ENCODE assay signal across 10 cellular contexts in genomic region chr21:33644383-33645074, GRCh38. TPM values are rescaled to one million over a fixed set of nuclear protein-coding genes. Genes with fewer than 3 reads are reported as not detected.
DNase-seq lines count a peak whose midpoint lies in the region; ATAC-seq, FAIRE-seq and TF ChIP-seq lines count a peak whose summit lies in the region.
"Had no signal": no experiment of that assay in that cellular context is flagged by ENCODE, and none has a peak within 500 bp of the region (broad histone marks: within the 10 kb centered on the region; RNA-seq: fewer than 3 reads in every experiment).

No MANE protein-coding gene starts in this region.

- ATAC-seq in pancreas = no peak

- no peak for FAIRE-seq in pancreas (lab: Jason Lieb, UNC)

- peak overlapping the region; percentile 88 for H3K4me3 Mint-ChIP-seq in nephron progenitor cell
- H3K4me3 Mint-ChIP-seq in activated naive CD4-positive, alpha-beta T cell treated with anti-CD3 and anti-CD28 coated beads, Interleukin-2, amount 10 ng/mL, durations not matched to agents 7 days and 5 days = no peak overlapping the region

- H3K27me3 Mint-ChIP-seq in nephron progenitor cell (ENCODE audit: low read depth, poor library complexity) = no peaks in the 10 kb centered on the region
- peaks cover 48% of the 10 kb centered on the region for H3K27me3 Mint-ChIP-seq in activated naive CD4-positive, alpha-beta T cell treated with anti-CD3 and anti-CD28 coated beads, Interleukin-2, amount 10 ng/mL, durations not matched to agents 7 days and 5 days

- TF ChIP-seq CTCF in epithelial cell of esophagus (IDR thresholded peaks at IDR 0.05; ENCODE audit: insufficient read depth, low read depth, low read length, missing control alignments) (no peak), nephron progenitor cell (IDR thresholded peaks at IDR 0.05) (no peak), pancreas (IDR thresholded peaks at IDR 0.05) (no peak)

- H3K4me3 ChIP-seq in epithelial cell of esophagus (ENCODE audit: low read length) (no peak overlapping the region), pancreas (peak overlapping the region in 2 of 4 donors; percentile 87 to 90)

- H3K9me3 Mint-ChIP-seq in nephron progenitor cell = peaks cover 6% of the 10 kb centered on the region
- no peaks in the 10 kb centered on the region for H3K9me3 Mint-ChIP-seq in activated naive CD4-positive, alpha-beta T cell treated with anti-CD3 and anti-CD28 coated beads, Interleukin-2, amount 10 ng/mL, durations not matched to agents 7 days and 5 days

- peak overlapping the region in 1 of 4 donors; percentile 41 for H3K27ac ChIP-seq in pancreas

- peaks cover 35% of the 10 kb centered on the region for H3K4me1 Mint-ChIP-seq in nephron progenitor cell
- H3K4me1 Mint-ChIP-seq in activated naive CD4-positive, alpha-beta T cell treated with anti-CD3 and anti-CD28 coated beads, Interleukin-2, amount 10 ng/mL, durations not matched to agents 7 days and 5 days = peaks cover 23% of the 10 kb centered on the region

- H3K27ac Mint-ChIP-seq in nephron progenitor cell = no peak overlapping the region
- H3K27ac Mint-ChIP-seq in activated naive CD4-positive, alpha-beta T cell treated with anti-CD3 and anti-CD28 coated beads, Interleukin-2, amount 10 ng/mL, durations not matched to agents 7 days and 5 days = no peak overlapping the region

- CTCF ChIA-PET in activated naive CD4-positive, alpha-beta T cell treated with anti-CD3 and anti-CD28 coated beads, Interleukin-2, amount 10 ng/mL, durations not matched to agents 7 days and 5 days (lab: Charles Lee) = no interaction called here

- H3K36me3 Mint-ChIP-seq in nephron progenitor cell (ENCODE audit: low read depth) = peaks cover 19% of the 10 kb centered on the region
- peaks cover 4% of the 10 kb centered on the region for H3K36me3 Mint-ChIP-seq in activated naive CD4-positive, alpha-beta T cell treated with anti-CD3 and anti-CD28 coated beads, Interleukin-2, amount 10 ng/mL, durations not matched to agents 7 days and 5 days

- DNase-seq in CD1c-positive myeloid dendritic cell (ENCODE audit: extremely low spot score) = peak; percentile 68
- peak; percentile 50 for DNase-seq in NOMO-1 treated with dmso at 0.1 percent for 144 hours (lab: John Stamatoyannopoulos, UW; ENCODE audit: unreplicated experiment)
- peak; percentile 25 for DNase-seq in epithelial cell of esophagus (ENCODE audit: low read depth)
- no peak for DNase-seq in nephron progenitor cell
- DNase-seq in activated naive CD4-positive, alpha-beta T cell treated with anti-CD3 and anti-CD28 coated beads, Interleukin-2, amount 10 ng/mL, durations not matched to agents 7 days and 5 days = no peak
- no peak for DNase-seq in NCI-H146 (lab: John Stamatoyannopoulos, UW)
- DNase-seq in pancreas = no peak
- DNase-seq in KG1 (lab: John Stamatoyannopoulos, UW) = no peak
- DNase-seq: MM.1S, T-helper 2 cell had no signal

- H3K9me3 ChIP-seq in pancreas = no peaks in the 10 kb centered on the region

- intact Hi-C loops in pancreas (cut with DNase I) = no loop called here

- no peaks in the 10 kb centered on the region for H3K36me3 ChIP-seq in pancreas

- H3K27me3 ChIP-seq in pancreas = no peaks in the 10 kb centered on the region

- peaks cover 0 to 7% (median 5%) of the 10 kb centered on the region in 3 donors for H3K4me1 ChIP-seq in pancreas

- 62 to 74% methylated on average over 11 of the region's 11 CpGs for WGBS in pancreas, 2 donors

RNA-seq across cellular contexts. Expression of gene ITSN1, which starts 2.2 kb away (rescaled TPM):
- total RNA-seq in pancreas = 10 to 100 TPM in 2 of 6 donors, 1 to 10 TPM in 4; 3.5 to 19.4 (median 7.5) TPM
- 1 to 10 TPM; 4.1 to 6.5 TPM for polyA plus RNA-seq in pancreas

RNA-seq across cellular contexts. Expression of gene CRYZL1, which starts 3.0 kb away (rescaled TPM):
- total RNA-seq in pancreas = 10 to 100 TPM in 5 of 6 donors, 1 to 10 TPM in 1; 8.5 to 18.0 (median 13.9) TPM
- polyA plus RNA-seq in pancreas = 10 to 100 TPM; 12.2 to 23.0 TPM

RNA-seq across cellular contexts. Expression of gene DONSON, which starts 56.0 kb away (rescaled TPM):
- 1 to 10 TPM; 2.4 to 5.3 (median 3.0) TPM for total RNA-seq in pancreas
- 10 to 100 TPM in 1 of 2 donors, 1 to 10 TPM in 1; 6.7 to 11.1 TPM for polyA plus RNA-seq in pancreas

Comparison
In these comparisons a context has a peak if more than half of its experiments do, and no peak if none do; other contexts are left out.
1. DNase-seq: peak in CD1c-positive myeloid dendritic cell (single experiment), NOMO-1 treated with dmso at 0.1 percent for 144 hours (single experiment) and epithelial cell of esophagus (single experiment); none in nephron progenitor cell (single experiment), activated naive CD4-positive, alpha-beta T cell treated with anti-CD3 and anti-CD28 coated beads, Interleukin-2, amount 10 ng/mL, durations not matched to agents 7 days and 5 days (single experiment), NCI-H146 (single experiment), pancreas (0 of 6) and KG1 (single experiment).